Comparison of ENCODE assay signal across 28 cellular contexts in the genomic region with DNA sequence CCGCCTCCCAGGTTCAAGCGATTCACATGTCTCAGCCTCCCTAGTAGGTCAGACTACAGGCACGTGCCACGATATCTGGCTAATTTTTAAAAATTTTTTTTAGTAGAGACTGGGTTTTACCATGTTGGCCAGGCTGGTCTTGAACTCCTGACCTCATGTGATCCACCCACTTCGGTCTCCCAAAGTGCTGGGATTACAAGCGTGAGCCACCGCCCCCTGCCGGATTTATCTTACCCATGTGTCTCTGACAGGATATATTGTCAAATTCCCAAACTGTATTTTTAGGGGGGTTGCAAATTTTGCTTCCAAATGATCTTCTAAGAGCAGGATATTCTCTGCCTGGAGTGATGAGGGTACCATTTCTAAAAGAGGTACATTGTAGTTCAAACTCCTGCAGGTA.
"Had no signal": no experiment of that assay in that cellular context is flagged by ENCODE, and none has a peak within 500 bp of the region (broad histone marks: within the 10 kb centered on the region; RNA-seq: fewer than 3 reads in every experiment).

No MANE protein-coding gene starts in this region.

- DNase-seq: cortex of kidney; effector CD4-positive, alpha-beta T cell; foreskin fibroblast; gastrocnemius medialis; heart left ventricle; kidney; mucosa of descending colon; naive B cell; sigmoid colon; spleen; stimulated activated CD4-positive, alpha-beta T cell treated with anti-CD3 and anti-CD28 coated beads, Interleukin-4, amount 100 ng/mL, for 4 hours; stimulated activated naive CD8-positive, alpha-beta T cell treated with anti-CD3 and anti-CD28 coated beads, Interleukin-15, Interleukin-2, amounts not matched to agents 100 U/mL and 50 U/mL, for 24 hours; substantia nigra; testis; tibial artery had no signal

- H3K4me3 ChIP-seq: gastrocnemius medialis, heart left ventricle, hepatocyte, lung, mucosa of descending colon, prostate gland, right atrium auricular region, sigmoid colon, spleen, testis, tibial artery had no signal

- H2AFZ ChIP-seq: hepatocyte had no signal

- ATAC-seq: esophagus mucosa; gastrocnemius medialis; heart left ventricle; left lobe of liver; mucosa of descending colon; natural killer cell treated with Interleukin-12 subunit alpha and Interleukin-12 subunit beta and Interleukin-15 and Interleukin-18, amount 100 ng/mL, for 72 hours; stimulated activated memory B cell treated with anti-CD40 and anti-IgM and Interleukin-4, amounts not matched to agents 10 μg/mL and 1 μg/mL and 100 μg/mL, for 72 hours; stimulated activated naive CD8-positive, alpha-beta T cell treated with anti-CD3 and anti-CD28 coated beads, Interleukin-15, Interleukin-2, amounts not matched to agents 100 U/mL and 50 U/mL, for 24 hours had no signal

- H3K27ac Mint-ChIP-seq: memory B cell; mesothelial cell of epicardium; naive B cell; natural killer cell treated with Interleukin-12 subunit alpha and Interleukin-12 subunit beta and Interleukin-15 and Interleukin-18, amount 100 ng/mL, for 72 hours; stimulated activated memory B cell treated with anti-CD40 and anti-IgM and Interleukin-4, amounts not matched to agents 10 μg/mL and 1 μg/mL and 100 μg/mL, for 72 hours; type B pancreatic cell had no signal

- H3K27ac ChIP-seq: epithelial cell of prostate, gastrocnemius medialis, heart left ventricle, hepatocyte, prostate gland, right atrium auricular region, sigmoid colon, spleen, testis, tibial artery had no signal

- H3K4me2 ChIP-seq: hepatocyte had no signal

- H3K9me3 Mint-ChIP-seq: memory B cell; naive B cell; natural killer cell treated with Interleukin-12 subunit alpha and Interleukin-12 subunit beta and Interleukin-15 and Interleukin-18, amount 100 ng/mL, for 72 hours; neural crest cell; stimulated activated memory B cell treated with anti-CD40 and anti-IgM and Interleukin-4, amounts not matched to agents 10 μg/mL and 1 μg/mL and 100 μg/mL, for 72 hours; type B pancreatic cell had no signal

- H3K4me1 ChIP-seq: gastrocnemius medialis, heart left ventricle, prostate gland, right atrium auricular region, sigmoid colon, spleen, testis, tibial artery had no signal

- H3K9me3 ChIP-seq: gastrocnemius medialis, heart left ventricle, mucosa of descending colon, prostate gland, right atrium auricular region, sigmoid colon, spleen, testis, tibial artery had no signal

- H3K36me3 Mint-ChIP-seq: memory B cell; naive B cell; natural killer cell treated with Interleukin-12 subunit alpha and Interleukin-12 subunit beta and Interleukin-15 and Interleukin-18, amount 100 ng/mL, for 72 hours; stimulated activated memory B cell treated with anti-CD40 and anti-IgM and Interleukin-4, amounts not matched to agents 10 μg/mL and 1 μg/mL and 100 μg/mL, for 72 hours had no signal

- H3K4me3 Mint-ChIP-seq: memory B cell; mesothelial cell of epicardium; naive B cell; natural killer cell treated with Interleukin-12 subunit alpha and Interleukin-12 subunit beta and Interleukin-15 and Interleukin-18, amount 100 ng/mL, for 72 hours; neural crest cell; stimulated activated memory B cell treated with anti-CD40 and anti-IgM and Interleukin-4, amounts not matched to agents 10 μg/mL and 1 μg/mL and 100 μg/mL, for 72 hours; type B pancreatic cell had no signal

- H3K4me1 Mint-ChIP-seq: memory B cell; naive B cell; stimulated activated memory B cell treated with anti-CD40 and anti-IgM and Interleukin-4, amounts not matched to agents 10 μg/mL and 1 μg/mL and 100 μg/mL, for 72 hours had no signal

- H3K36me3 ChIP-seq: gastrocnemius medialis, heart left ventricle, prostate gland, right atrium auricular region, sigmoid colon, spleen, tibial artery had no signal

- H3K27me3 ChIP-seq: gastrocnemius medialis, hepatocyte, right atrium auricular region, sigmoid colon, testis, tibial artery had no signal
